18 cellular contexts compared by ENCODE assay signal in the genomic region with DNA sequence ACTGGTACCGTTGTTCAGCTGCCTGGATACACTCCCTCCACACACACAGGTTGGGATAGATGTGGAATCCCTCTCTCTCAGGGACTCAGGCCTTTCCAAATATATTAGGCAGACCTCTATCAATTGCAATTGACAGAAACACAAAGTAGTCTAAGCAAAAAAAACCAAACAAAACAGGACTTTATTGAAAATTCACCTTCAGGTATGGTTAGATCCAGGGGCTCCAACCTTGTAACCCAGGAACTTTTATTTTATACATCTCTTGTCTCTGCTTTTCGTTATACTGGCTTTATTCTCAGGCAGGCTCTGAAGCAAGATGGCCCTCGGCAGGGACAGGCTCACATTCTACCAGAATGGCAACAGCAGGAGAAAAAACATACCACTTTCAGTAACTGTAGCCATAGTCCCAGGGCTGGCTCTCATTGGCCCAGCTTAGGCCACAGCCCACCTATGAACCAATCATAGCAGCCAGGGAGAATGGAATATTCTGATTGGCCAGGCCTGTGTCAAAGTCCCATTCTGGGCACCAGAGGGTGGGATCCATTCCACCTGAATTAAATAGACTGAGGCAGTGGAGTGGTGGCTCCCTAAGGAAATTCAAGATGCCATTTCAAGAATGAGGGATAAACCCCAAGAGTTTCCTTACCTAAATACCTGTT. TPM values are rescaled to one million over a fixed set of nuclear protein-coding genes. Genes with fewer than 3 reads are reported as not detected.
"Had no signal": no experiment of that assay in that cellular context is flagged by ENCODE, and none has a peak within 500 bp of the region (broad histone marks: within the 10 kb centered on the region; RNA-seq: fewer than 3 reads in every experiment).

No MANE protein-coding gene starts in this region.

- DNase-seq: activated CD4-positive, alpha-beta T cell treated with anti-CD3 and anti-CD28 coated beads, Interleukin-2, amount 50 U/mL, for 1 hour; activated CD8-positive, alpha-beta memory T cell treated with anti-CD3 and anti-CD28 coated beads for 24 hours; activated naive CD4-positive, alpha-beta T cell; activated naive CD8-positive, alpha-beta T cell treated with anti-CD3 and anti-CD28 coated beads, Interleukin-2, amount 10 ng/mL, durations not matched to agents 7 days and 5 days; effector memory CD8-positive, alpha-beta T cell; head of caudate nucleus; immature natural killer cell; mesendoderm; stimulated activated CD4-positive, alpha-beta T cell treated with anti-CD3 and anti-CD28 coated beads, Interleukin-2, amount 100 ng/mL, for 48 hours; stimulated activated naive B cell treated with anti-CD40 and anti-IgM and Interleukin-4, amounts not matched to agents 10 μg/mL and 1 μg/mL and 100 μg/mL, for 72 hours had no signal

- H3K9me3 ChIP-seq: tibial nerve had no signal

- H3K27me3 ChIP-seq: tibial nerve had no signal

- H3K27ac Mint-ChIP-seq: activated naive CD8-positive, alpha-beta T cell treated with anti-CD3 and anti-CD28 coated beads, Interleukin-2, amount 10 ng/mL, durations not matched to agents 7 days and 5 days; brain; dendritic cell treated with granulocyte-macrophage colony-stimulating factor and Interleukin-4, amounts not matched to agents 40 ng/mL and 50 ng/mL, for 4 days; effector memory CD8-positive, alpha-beta T cell; immature natural killer cell; natural killer cell treated with Interleukin-12 subunit alpha and Interleukin-12 subunit beta and Interleukin-15 and Interleukin-18, amount 100 ng/mL, for 72 hours; stimulated activated naive B cell treated with anti-CD40 and anti-IgM and Interleukin-4, amounts not matched to agents 10 μg/mL and 1 μg/mL and 100 μg/mL, for 72 hours had no signal

- H3K27me3 Mint-ChIP-seq: activated naive CD8-positive, alpha-beta T cell treated with anti-CD3 and anti-CD28 coated beads, Interleukin-2, amount 10 ng/mL, durations not matched to agents 7 days and 5 days; brain; central memory CD8-positive, alpha-beta T cell; dendritic cell treated with granulocyte-macrophage colony-stimulating factor and Interleukin-4, amounts not matched to agents 40 ng/mL and 50 ng/mL, for 4 days; natural killer cell treated with Interleukin-12 subunit alpha and Interleukin-12 subunit beta and Interleukin-15 and Interleukin-18, amount 100 ng/mL, for 72 hours; stimulated activated naive B cell treated with anti-CD40 and anti-IgM and Interleukin-4, amounts not matched to agents 10 μg/mL and 1 μg/mL and 100 μg/mL, for 72 hours had no signal

- H3K4me3 ChIP-seq: tibial nerve had no signal

- H3K9me3 Mint-ChIP-seq: activated naive CD8-positive, alpha-beta T cell treated with anti-CD3 and anti-CD28 coated beads, Interleukin-2, amount 10 ng/mL, durations not matched to agents 7 days and 5 days; brain; central memory CD8-positive, alpha-beta T cell; dendritic cell treated with granulocyte-macrophage colony-stimulating factor and Interleukin-4, amounts not matched to agents 40 ng/mL and 50 ng/mL, for 4 days; effector memory CD8-positive, alpha-beta T cell; immature natural killer cell; natural killer cell treated with Interleukin-12 subunit alpha and Interleukin-12 subunit beta and Interleukin-15 and Interleukin-18, amount 100 ng/mL, for 72 hours had no signal

- H3K4me3 Mint-ChIP-seq: activated naive CD8-positive, alpha-beta T cell treated with anti-CD3 and anti-CD28 coated beads, Interleukin-2, amount 10 ng/mL, durations not matched to agents 7 days and 5 days; brain; central memory CD8-positive, alpha-beta T cell; dendritic cell treated with granulocyte-macrophage colony-stimulating factor and Interleukin-4, amounts not matched to agents 40 ng/mL and 50 ng/mL, for 4 days; effector memory CD8-positive, alpha-beta T cell; immature natural killer cell; natural killer cell treated with Interleukin-12 subunit alpha and Interleukin-12 subunit beta and Interleukin-15 and Interleukin-18, amount 100 ng/mL, for 72 hours; stimulated activated naive B cell treated with anti-CD40 and anti-IgM and Interleukin-4, amounts not matched to agents 10 μg/mL and 1 μg/mL and 100 μg/mL, for 72 hours had no signal

- H3K27ac ChIP-seq: tibial nerve had no signal

- H3K36me3 Mint-ChIP-seq: natural killer cell treated with Interleukin-12 subunit alpha and Interleukin-12 subunit beta and Interleukin-15 and Interleukin-18, amount 100 ng/mL, for 72 hours had no signal

- ATAC-seq: effector memory CD8-positive, alpha-beta T cell; natural killer cell treated with Interleukin-12 subunit alpha and Interleukin-12 subunit beta and Interleukin-15 and Interleukin-18, amount 100 ng/mL, for 72 hours; stimulated activated naive B cell treated with anti-CD40 and anti-IgM and Interleukin-4, amounts not matched to agents 10 μg/mL and 1 μg/mL and 100 μg/mL, for 72 hours had no signal

- FAIRE-seq: frontal cortex had no signal

RNA-seq across cellular contexts. Expression of gene CEACAM16, which starts 40.8 kb away (rescaled TPM):
- total RNA-seq: activated naive CD8-positive, alpha-beta T cell treated with anti-CD3 and anti-CD28 coated beads, Interleukin-2, amount 10 ng/mL, durations not matched to agents 7 days and 5 days; epithelial cell of proximal tubule; frontal cortex; lower leg skin; natural killer cell treated with Interleukin-12 subunit alpha and Interleukin-12 subunit beta and Interleukin-15 and Interleukin-18, amount 100 ng/mL, for 72 hours; tibial nerve had no signal
- polyA plus RNA-seq: immature natural killer cell had no signal

RNA-seq across cellular contexts. Expression of gene IGSF23, which starts 44.8 kb away (rescaled TPM):
- total RNA-seq: activated naive CD8-positive, alpha-beta T cell treated with anti-CD3 and anti-CD28 coated beads, Interleukin-2, amount 10 ng/mL, durations not matched to agents 7 days and 5 days; frontal cortex; lower leg skin; natural killer cell treated with Interleukin-12 subunit alpha and Interleukin-12 subunit beta and Interleukin-15 and Interleukin-18, amount 100 ng/mL, for 72 hours; tibial nerve had no signal
- polyA plus RNA-seq: immature natural killer cell had no signal
